8 cellular contexts compared by ENCODE assay signal in genomic region chr2:70964596-70965386, GRCh38.
A peak's percentile ranks its signal among the peaks of the same experiment; 100 is the strongest.
DNase-seq lines count a peak whose midpoint lies in the region; ATAC-seq and TF ChIP-seq lines count a peak whose summit lies in the region.

No MANE protein-coding gene starts in this region.

- peak; percentile 82 for TF ChIP-seq CTCF in AG09319 (IDR thresholded peaks at IDR 0.05; ENCODE audit: low read depth, low read length)

- ATAC-seq in GM19328 (IDR thresholded peaks at IDR 0.05; ENCODE audit: unreplicated experiment): peak; percentile 74
- peak; percentile 95 for ATAC-seq in central memory CD8-positive, alpha-beta T cell (replicated peaks; ENCODE audit: extremely low read depth, poor library complexity, severe bottlenecking)

- H3K4me3 Mint-ChIP-seq in central memory CD8-positive, alpha-beta T cell: peak overlapping the region; percentile 80

- peak overlapping the region; percentile 55 for H3K4me3 ChIP-seq in HUES48 (ENCODE audit: low read depth, low read length)

- peaks cover 74% of the 10 kb centered on the region for H3K27me3 ChIP-seq in HUES48 (ENCODE audit: control insufficient read depth, insufficient read depth, low read length)

- H3K36me3 ChIP-seq in HUES48 (ENCODE audit: control insufficient read depth, insufficient read depth, low read length): no peaks in the 10 kb centered on the region

- H3K4me1 Mint-ChIP-seq in central memory CD8-positive, alpha-beta T cell: peaks cover 9% of the 10 kb centered on the region

- H3K36me3 Mint-ChIP-seq in central memory CD8-positive, alpha-beta T cell (ENCODE audit: insufficient read depth): peaks cover 2% of the 10 kb centered on the region

- no peaks in the 10 kb centered on the region for H3K9me3 Mint-ChIP-seq in central memory CD8-positive, alpha-beta T cell

- H3K4me1 ChIP-seq in HUES48 (ENCODE audit: control insufficient read depth, insufficient read depth, low read length): no peaks in the 10 kb centered on the region

- H3K27ac ChIP-seq in HUES48 (ENCODE audit: low read depth, low read length): no peak overlapping the region

- H3K27me3 Mint-ChIP-seq in central memory CD8-positive, alpha-beta T cell: peaks cover 43% of the 10 kb centered on the region

- no peaks in the 10 kb centered on the region for H3K9me3 ChIP-seq in HUES48 (ENCODE audit: control insufficient read depth, insufficient read depth, low read length)

- H3K9ac ChIP-seq in HUES48 (ENCODE audit: low read depth, low read length): no peak overlapping the region

- H3K27ac Mint-ChIP-seq in central memory CD8-positive, alpha-beta T cell (ENCODE audit: low read depth): peak overlapping the region; percentile 11

- no peak for DNase-seq in AG09319 (ENCODE audit: extremely low read depth, low read depth)
- DNase-seq in activated CD4-positive, CD25-positive, alpha-beta regulatory T cell treated with anti-CD3 and anti-CD28 coated beads, Interleukin-2, amount 50 U/mL, for 72 hours: peak; percentile 87
- DNase-seq in central memory CD8-positive, alpha-beta T cell (ENCODE audit: low spot score in 2 of 2): peak; percentile 72 to 77
- peak; percentile 30 for DNase-seq in kidney tubule cell (ENCODE audit: low spot score)
- DNase-seq in stimulated activated CD4-positive, alpha-beta T cell treated with anti-CD3 and anti-CD28 coated beads, Interleukin-1b, Interleukin-23, amount 100 ng/mL, for 4 hours (ENCODE audit: low read depth in 2 of 2): peak; percentile 78 to 80
- no peak for DNase-seq in LoVo (ENCODE audit: low spot score)

Comparison
In these comparisons a context has a peak if more than half of its experiments do, and no peak if none do; other contexts are left out.
1. DNase-seq: peak in activated CD4-positive, CD25-positive, alpha-beta regulatory T cell treated with anti-CD3 and anti-CD28 coated beads, Interleukin-2, amount 50 U/mL, for 72 hours (single experiment), central memory CD8-positive, alpha-beta T cell (2 of 2), kidney tubule cell (single experiment) and stimulated activated CD4-positive, alpha-beta T cell treated with anti-CD3 and anti-CD28 coated beads, Interleukin-1b, Interleukin-23, amount 100 ng/mL, for 4 hours (2 of 2); none in AG09319 (single experiment) and LoVo (single experiment).